In genomic region chr7:116800594-116800993, GRCh38 we compare ENCODE assay signal across 27 cellular contexts.
A peak's percentile ranks its signal among the peaks of the same experiment; 100 is the strongest.
DNase-seq lines count a peak whose midpoint lies in the region; ATAC-seq and TF ChIP-seq lines count a peak whose summit lies in the region.
"Had no signal": no experiment of that assay in that cellular context is flagged by ENCODE, and none has a peak within 500 bp of the region (broad histone marks: within the 10 kb centered on the region; RNA-seq: fewer than 3 reads in every experiment).

No MANE protein-coding gene starts in this region.

- no peak for TF ChIP-seq CTCF in PC-3 (conservative IDR thresholded peaks at IDR 0.05; ENCODE audit: low read depth, low read length)
- no peak for TF ChIP-seq CTCF in chondrocyte (IDR thresholded peaks at IDR 0.05)

- H4K91ac ChIP-seq in trophoblast cell (ENCODE audit: low read depth, low read length), result peak overlapping the region; percentile 31

- no peak overlapping the region for H4K12ac ChIP-seq in trophoblast cell (ENCODE audit: low read depth, low read length)

- H3K14ac ChIP-seq in trophoblast cell (ENCODE audit: low read length), result peak overlapping the region; percentile 4

- no peaks in the 10 kb centered on the region for H3K9me2 ChIP-seq in PC-3 (replicated peaks; ENCODE audit: low read length)

- DNase-seq in ELR (ENCODE audit: low read depth) (peak; percentile 23), PC-3 (no peak), chondrocyte (ENCODE audit: low spot score) (no peak), trophoblast cell (no peak), AG08395 (ENCODE audit: low spot score) (no peak), NCI-H748 treated with DMSO at 0.1 percent for 48 hours (lab: John Stamatoyannopoulos, UW) (no peak)
- DNase-seq: activated CD4-positive, alpha-beta T cell treated with anti-CD3 and anti-CD28 coated beads, Interleukin-2, amount 50 U/mL, for 1 hour; activated CD8-positive, alpha-beta memory T cell treated with anti-CD3 and anti-CD28 coated beads, Interleukin-2, amount 50 U/mL, for 4 hours; activated effector memory CD4-positive, alpha-beta T cell treated with anti-CD3 and anti-CD28 coated beads, Interleukin-2, amount 50 U/mL, for 16 hours; activated naive CD8-positive, alpha-beta T cell treated with anti-CD3 and anti-CD28 coated beads, Interleukin-2, amount 50 U/mL, for 24 hours; CD4-positive, alpha-beta T cell; cerebellar nuclear complex; effector CD4-positive, alpha-beta T cell; GDM1; heart right ventricle; KBM-7; left colon; naive B cell; NCI-H2171 treated with DMSO at 0.1 percent for 48 hours; NCI-H524; stimulated activated naive CD8-positive, alpha-beta T cell treated with anti-CD3 and anti-CD28 coated beads, Interleukin-15, amount 100 ng/mL, for 72 hours; thyroid gland; WERI-Rb-1 had no signal

- peaks cover 59% of the 10 kb centered on the region for H3K4me1 Mint-ChIP-seq in chondrocyte (ENCODE audit: low read depth)

- H3K27ac ChIP-seq in PC-3 (ENCODE audit: low read length) (peak overlapping the region; percentile 46), trophoblast cell (ENCODE audit: low read depth, low read length) (peak overlapping the region; percentile 83)
- H3K27ac ChIP-seq: heart right ventricle, right atrium auricular region, thyroid gland, WERI-Rb-1 had no signal

- no TSS peak for BruUV-seq in PC-3 (replicated peaks; lab: Mats Ljungman, UMichigan)

- H4K8ac ChIP-seq in trophoblast cell (ENCODE audit: low read depth, low read length), result no peak overlapping the region

- no peak overlapping the region for H3K4me3 Mint-ChIP-seq in chondrocyte (ENCODE audit: unreplicated experiment)
- H3K4me3 Mint-ChIP-seq: activated naive CD8-positive, alpha-beta T cell treated with anti-CD3 and anti-CD28 coated beads, Interleukin-2, amount 50 U/mL, for 24 hours; CD4-positive, alpha-beta T cell; GM23338; memory B cell; naive B cell; stimulated activated naive CD8-positive, alpha-beta T cell treated with anti-CD3 and anti-CD28 coated beads, Interleukin-15, amount 100 ng/mL, for 72 hours had no signal

- H3K79me2 ChIP-seq in PC-3 (ENCODE audit: low read length) (no peaks in the 10 kb centered on the region), trophoblast cell (ENCODE audit: control insufficient read depth, insufficient read depth, low read length, poor library complexity) (no peaks in the 10 kb centered on the region)

- no peaks in the 10 kb centered on the region for H3F3A ChIP-seq in PC-3 (ENCODE audit: low read length, unreplicated experiment)

- no peak overlapping the region for H3K4me3 ChIP-seq in PC-3 (ENCODE audit: low read length)
- no peak overlapping the region for H3K4me3 ChIP-seq in trophoblast cell (ENCODE audit: low read depth, low read length)
- H3K4me3 ChIP-seq: GM23338, heart right ventricle, right atrium auricular region, thyroid gland had no signal

- H3K23ac ChIP-seq in trophoblast cell (ENCODE audit: low read length), result no peak overlapping the region

- H2AK5ac ChIP-seq in trophoblast cell (ENCODE audit: low read length), result peak overlapping the region; percentile 11

- H3K27me3 Mint-ChIP-seq in chondrocyte (ENCODE audit: low read depth), result no peaks in the 10 kb centered on the region

- H3K27ac Mint-ChIP-seq in chondrocyte (ENCODE audit: unreplicated experiment), result peak overlapping the region; percentile 85
- H3K27ac Mint-ChIP-seq: activated naive CD8-positive, alpha-beta T cell treated with anti-CD3 and anti-CD28 coated beads, Interleukin-2, amount 50 U/mL, for 24 hours; CD4-positive, alpha-beta T cell; GM23338; memory B cell; stimulated activated naive CD8-positive, alpha-beta T cell treated with anti-CD3 and anti-CD28 coated beads, Interleukin-15, amount 100 ng/mL, for 72 hours had no signal

- H3K4me2 ChIP-seq in PC-3 (ENCODE audit: low read length), result peak overlapping the region; percentile 27
- no peak overlapping the region for H3K4me2 ChIP-seq in trophoblast cell (ENCODE audit: low read length)
- H3K4me2 ChIP-seq: GM23338 had no signal

- H2BK12ac ChIP-seq in trophoblast cell (ENCODE audit: low read length), result peak overlapping the region; percentile 9

- no peaks in the 10 kb centered on the region for H4K20me1 ChIP-seq in PC-3 (ENCODE audit: low read length)

- peak overlapping the region; percentile 24 for H2BK5ac ChIP-seq in trophoblast cell (ENCODE audit: low read depth, low read length, poor library complexity)

- intact Hi-C loops in PC-3 (cut with micrococcal nuclease), result loop anchor here (10.0 kb wide), 1 partner anchor 356 kb away; no protein-coding TSS in a partner anchor

- peaks cover 29% of the 10 kb centered on the region for H3K36me3 ChIP-seq in PC-3 (ENCODE audit: low read depth, low read length)
- H3K36me3 ChIP-seq in trophoblast cell (ENCODE audit: control insufficient read depth in 1 of 2, insufficient read depth in 2 of 2, low read length in 2 of 2), result no peaks in the 10 kb centered on the region
- H3K36me3 ChIP-seq: thyroid gland, WERI-Rb-1 had no signal

- peaks cover 11% of the 10 kb centered on the region for H3K79me1 ChIP-seq in trophoblast cell (ENCODE audit: low read length)

- no peaks in the 10 kb centered on the region for H3K9me3 Mint-ChIP-seq in chondrocyte (ENCODE audit: low read depth)
- H3K9me3 Mint-ChIP-seq: activated naive CD8-positive, alpha-beta T cell treated with anti-CD3 and anti-CD28 coated beads, Interleukin-2, amount 50 U/mL, for 24 hours; CD4-positive, alpha-beta T cell; GM23338; memory B cell; naive B cell; stimulated activated naive CD8-positive, alpha-beta T cell treated with anti-CD3 and anti-CD28 coated beads, Interleukin-15, amount 100 ng/mL, for 72 hours had no signal

- CTCF ChIA-PET in PC-3 (lab: Charles Lee), result no interaction called here

- WGBS in trophoblast cell (ENCODE audit: extremely low coverage, insufficient coverage, insufficient read length), result no CpG with 5 or more reads among the region's 2 CpGs

- no peak overlapping the region for H3K18ac ChIP-seq in trophoblast cell (ENCODE audit: low read length)

- H3K4ac ChIP-seq in trophoblast cell (ENCODE audit: low read depth, low read length), result no peak overlapping the region

- H2AFZ ChIP-seq in PC-3 (ENCODE audit: low read length) (no peak overlapping the region), trophoblast cell (ENCODE audit: insufficient read depth, low read length, poor library complexity) (no peak overlapping the region)
- H2AFZ ChIP-seq: GM23338 had no signal

- H3K36me3 Mint-ChIP-seq in chondrocyte (ENCODE audit: low read depth), result peaks cover 3% of the 10 kb centered on the region
- H3K36me3 Mint-ChIP-seq: memory B cell, naive B cell had no signal

- H3K9me3 ChIP-seq in PC-3 (ENCODE audit: low read length) (no peaks in the 10 kb centered on the region), trophoblast cell (ENCODE audit: insufficient read depth, low read depth, low read length) (no peaks in the 10 kb centered on the region)
- H3K9me3 ChIP-seq: heart right ventricle, right atrium auricular region, thyroid gland had no signal

- ATAC-seq in PC-3 (peak; percentile 10), HG02840 (IDR thresholded peaks at IDR 0.05; ENCODE audit: low FRiP score, unreplicated experiment) (no peak)
- ATAC-seq: GM23338; heart right ventricle; left colon; stimulated activated naive CD8-positive, alpha-beta T cell treated with anti-CD3 and anti-CD28 coated beads, Interleukin-15, amount 100 ng/mL, for 72 hours had no signal

- H3K9ac ChIP-seq in PC-3 (ENCODE audit: low read length) (no peak overlapping the region), trophoblast cell (ENCODE audit: low read length) (no peak overlapping the region)

- peak overlapping the region; percentile 9 for H2BK120ac ChIP-seq in trophoblast cell (ENCODE audit: insufficient read depth, low read length, poor library complexity)

- POLR2A ChIA-PET in PC-3 (lab: Charles Lee; ENCODE audit: unreplicated experiment), result no interaction called here

- H3K4me1 ChIP-seq in PC-3 (ENCODE audit: insufficient read depth, low read length) (peaks cover 58% of the 10 kb centered on the region), trophoblast cell (ENCODE audit: control insufficient read depth in 1 of 2, insufficient read depth in 2 of 2, low read length in 2 of 2) (peaks cover 7% of the 10 kb centered on the region in 2 experiments)

- H3K27me3 ChIP-seq in PC-3 (ENCODE audit: low read length) (no peaks in the 10 kb centered on the region), trophoblast cell (ENCODE audit: insufficient read depth, low read length) (no peaks in the 10 kb centered on the region)
- H3K27me3 ChIP-seq: heart right ventricle, right atrium auricular region, thyroid gland had no signal
